ENCODE assay signal across 38 cellular contexts in genomic region chr4:55666535-55666934, GRCh38. TPM values are rescaled to one million over a fixed set of nuclear protein-coding genes. Genes with fewer than 3 reads are reported as not detected.
"Had no signal": no experiment of that assay in that cellular context is flagged by ENCODE, and none has a peak within 500 bp of the region (broad histone marks: within the 10 kb centered on the region; RNA-seq: fewer than 3 reads in every experiment).

No MANE protein-coding gene starts in this region.

- H3K27ac Mint-ChIP-seq: activated B cell treated with CpG ODN at 0.5 μM for 24 hours; activated CD4-positive, alpha-beta memory T cell treated with anti-CD3 and anti-CD28 coated beads for 36 hours; activated CD4-positive, alpha-beta T cell treated with anti-CD3 and anti-CD28 coated beads, Interleukin-2, amount 10 ng/mL, durations not matched to agents 24 days and 14 days; activated CD8-positive, alpha-beta T cell treated with anti-CD3 and anti-CD28 coated beads for 36 hours; activated naive CD4-positive, alpha-beta T cell treated with anti-CD3 and anti-CD28 coated beads for 36 hours; activated naive CD4-positive, alpha-beta T cell treated with anti-CD3 and anti-CD28 coated beads, Interleukin-2, amount 50 U/mL, for 72 hours; activated naive CD8-positive, alpha-beta T cell treated with anti-CD3 and anti-CD28 coated beads for 36 hours; activated T-cell treated with anti-CD3 and anti-CD28 coated beads, Interleukin-2, amount 50 U/mL, for 72 hours; activated T-helper 1 cell treated with anti-CD3 and anti-CD28 coated beads, Interleukin-12 subunit alpha, Interleukin-12 subunit beta, Interleukin-2, Interleukin-4 antibody, amounts not matched to agents 30 ng/mL and 10 ng/mL and 1 ng/mL, durations not matched to agents 14 hours and 24 hours and 36 hours; activated T-helper 17 cell treated with anti-CD3 and anti-CD28 coated beads, Interleukin-2, amount 50 U/mL, for 72 hours; T-helper 1 cell treated with Interleukin-12 subunit alpha and Interleukin-12 subunit beta and Interleukin-4 antibody, amounts not matched to agents 30 μg/mL and 1 μg/mL, for 36 hours; T-helper 2 cell treated with Interferon-gamma antibody and Interleukin-4, amounts not matched to agents 5 μg/mL and 100 μg/mL, for 36 hours had no signal

- H3K27me3 ChIP-seq: adrenal gland, body of pancreas, brain microvascular endothelial cell, breast epithelium had no signal

- DNase-seq: activated B cell treated with CpG ODN at 0.5 μM for 24 hours; activated CD4-positive, alpha-beta memory T cell treated with anti-CD3 and anti-CD28 coated beads for 36 hours; activated CD4-positive, alpha-beta T cell treated with anti-CD3 and anti-CD28 coated beads for 4 hours; activated CD4-positive, alpha-beta T cell treated with anti-CD3 and anti-CD28 coated beads, Interleukin-2, amount 10 ng/mL, durations not matched to agents 24 days and 14 days; activated CD4-positive, alpha-beta T cell treated with anti-CD3 and anti-CD28 coated beads, Interleukin-2, amount 50 U/mL, for 1 hour; activated CD4-positive, alpha-beta T cell treated with anti-CD3 and anti-CD28 coated beads, Interleukin-2, amount 50 U/mL, for 4 hours; activated CD4-positive, CD25-positive, alpha-beta regulatory T cell treated with anti-CD3 and anti-CD28 coated beads, Interleukin-2, amount 50 U/mL, for 72 hours; activated CD8-positive, alpha-beta memory T cell treated with anti-CD3 and anti-CD28 coated beads, Interleukin-2, amount 50 U/mL, for 4 hours; activated CD8-positive, alpha-beta T cell treated with anti-CD3 and anti-CD28 coated beads for 36 hours; activated effector memory CD4-positive, alpha-beta T cell treated with anti-CD3 and anti-CD28 coated beads, Interleukin-2, amount 50 U/mL, for 16 hours; activated gamma-delta T cell treated with Interleukin-2 at 50 U/mL for 16 hours; activated naive CD4-positive, alpha-beta T cell; activated naive CD4-positive, alpha-beta T cell treated with anti-CD3 and anti-CD28 coated beads for 36 hours; activated naive CD4-positive, alpha-beta T cell treated with anti-CD3 and anti-CD28 coated beads, Interleukin-2, amount 50 U/mL, for 16 hours; activated naive CD8-positive, alpha-beta T cell treated with anti-CD3 and anti-CD28 coated beads for 36 hours; activated T-cell treated with anti-CD3 and anti-CD28 coated beads for 4 hours; activated T-cell treated with anti-CD3 and anti-CD28 coated beads, Interleukin-2, amount 50 U/mL, for 1 hour; activated T-cell treated with anti-CD3 and anti-CD28 coated beads, Interleukin-2, amount 50 U/mL, for 4 hours; activated T-cell treated with anti-CD3 and anti-CD28 coated beads, Interleukin-2, amount 50 U/mL, for 72 hours; adrenal gland; amniotic stem cell; aorta; body of pancreas; brain microvascular endothelial cell; central memory CD4-positive, alpha-beta T cell; T-helper 1 cell; T-helper 2 cell; T-helper 9 cell had no signal

- H3K4me1 Mint-ChIP-seq: activated B cell treated with CpG ODN at 0.5 μM for 24 hours; activated T-helper 17 cell treated with anti-CD3 and anti-CD28 coated beads, Interleukin-2, amount 50 U/mL, for 72 hours had no signal

- H3K36me3 Mint-ChIP-seq: activated CD4-positive, alpha-beta memory T cell treated with anti-CD3 and anti-CD28 coated beads for 36 hours; activated naive CD8-positive, alpha-beta T cell treated with anti-CD3 and anti-CD28 coated beads for 36 hours had no signal

- ATAC-seq: activated CD8-positive, alpha-beta T cell treated with anti-CD3 and anti-CD28 coated beads for 36 hours; activated naive CD4-positive, alpha-beta T cell treated with anti-CD3 and anti-CD28 coated beads, Interleukin-2, amount 50 U/mL, for 72 hours; activated T-cell treated with anti-CD3 and anti-CD28 coated beads, Interleukin-2, amount 50 U/mL, for 4 hours; activated T-cell treated with anti-CD3 and anti-CD28 coated beads, Interleukin-2, amount 50 U/mL, for 72 hours; activated T-helper 17 cell treated with anti-CD3 and anti-CD28 coated beads, Interleukin-2, amount 50 U/mL, for 72 hours; body of pancreas had no signal

- H3K4me1 ChIP-seq: adrenal gland, body of pancreas, breast epithelium had no signal

- H3K4me3 ChIP-seq: adrenal gland, body of pancreas, breast epithelium had no signal

- H3K9me3 ChIP-seq: adrenal gland, body of pancreas, breast epithelium had no signal

- FAIRE-seq: astrocyte, TTC549 had no signal

- H3K27ac ChIP-seq: adrenal gland, body of pancreas, brain microvascular endothelial cell, breast epithelium, VCaP had no signal

- H3K4me3 Mint-ChIP-seq: activated B cell treated with CpG ODN at 0.5 μM for 24 hours; activated CD4-positive, alpha-beta memory T cell treated with anti-CD3 and anti-CD28 coated beads for 36 hours; activated CD4-positive, alpha-beta T cell treated with anti-CD3 and anti-CD28 coated beads, Interleukin-2, amount 10 ng/mL, durations not matched to agents 24 days and 14 days; activated CD8-positive, alpha-beta T cell treated with anti-CD3 and anti-CD28 coated beads for 36 hours; activated naive CD4-positive, alpha-beta T cell treated with anti-CD3 and anti-CD28 coated beads for 36 hours; activated naive CD8-positive, alpha-beta T cell treated with anti-CD3 and anti-CD28 coated beads for 36 hours; activated T-cell treated with anti-CD3 and anti-CD28 coated beads, Interleukin-2, amount 50 U/mL, for 4 hours; activated T-cell treated with anti-CD3 and anti-CD28 coated beads, Interleukin-2, amount 50 U/mL, for 72 hours; activated T-helper 1 cell treated with anti-CD3 and anti-CD28 coated beads, Interleukin-12 subunit alpha, Interleukin-12 subunit beta, Interleukin-2, Interleukin-4 antibody, amounts not matched to agents 30 ng/mL and 10 ng/mL and 1 ng/mL, durations not matched to agents 14 hours and 24 hours and 36 hours; activated T-helper 17 cell treated with anti-CD3 and anti-CD28 coated beads, Interleukin-2, amount 50 U/mL, for 72 hours; T-helper 1 cell treated with Interleukin-12 subunit alpha and Interleukin-12 subunit beta and Interleukin-4 antibody, amounts not matched to agents 30 μg/mL and 1 μg/mL, for 36 hours; T-helper 2 cell treated with Interferon-gamma antibody and Interleukin-4, amounts not matched to agents 5 μg/mL and 100 μg/mL, for 36 hours had no signal

- H3K36me3 ChIP-seq: adrenal gland, brain microvascular endothelial cell, breast epithelium had no signal

- H3K9me3 Mint-ChIP-seq: activated B cell treated with CpG ODN at 0.5 μM for 24 hours; activated CD4-positive, alpha-beta T cell treated with anti-CD3 and anti-CD28 coated beads, Interleukin-2, amount 10 ng/mL, durations not matched to agents 24 days and 14 days; activated naive CD4-positive, alpha-beta T cell treated with anti-CD3 and anti-CD28 coated beads for 36 hours; activated naive CD8-positive, alpha-beta T cell treated with anti-CD3 and anti-CD28 coated beads for 36 hours; activated T-cell treated with anti-CD3 and anti-CD28 coated beads, Interleukin-2, amount 50 U/mL, for 4 hours; activated T-helper 17 cell treated with anti-CD3 and anti-CD28 coated beads, Interleukin-2, amount 50 U/mL, for 72 hours; T-helper 1 cell treated with Interleukin-12 subunit alpha and Interleukin-12 subunit beta and Interleukin-4 antibody, amounts not matched to agents 30 μg/mL and 1 μg/mL, for 36 hours; T-helper 2 cell treated with Interferon-gamma antibody and Interleukin-4, amounts not matched to agents 5 μg/mL and 100 μg/mL, for 36 hours had no signal

RNA-seq across cellular contexts. Expression of gene NMU, which starts 30.4 kb away (rescaled TPM):
- total RNA-seq: activated B cell treated with CpG ODN at 0.5 μM for 24 hours; activated CD4-positive, alpha-beta T cell treated with anti-CD3 and anti-CD28 coated beads, Interleukin-2, amount 10 ng/mL, durations not matched to agents 24 days and 14 days; activated naive CD4-positive, alpha-beta T cell treated with anti-CD3 and anti-CD28 coated beads for 36 hours; activated T-helper 1 cell treated with anti-CD3 and anti-CD28 coated beads, Interleukin-12 subunit alpha, Interleukin-12 subunit beta, Interleukin-2, Interleukin-4 antibody, amounts not matched to agents 30 ng/mL and 10 ng/mL and 1 ng/mL, durations not matched to agents 14 hours and 24 hours and 36 hours; aorta; body of pancreas; breast epithelium; cardiac septum had no signal
- polyA plus RNA-seq: aorta had no signal
